In genomic region chr19:31316201-31316951, GRCh38 we compare ENCODE assay signal across 9 cellular contexts. TPM values are rescaled to one million over a fixed set of nuclear protein-coding genes. Genes with fewer than 3 reads are reported as not detected.
DNase-seq lines count a peak whose midpoint lies in the region; ATAC-seq and TF ChIP-seq lines count a peak whose summit lies in the region.
"Had no signal": no experiment of that assay in that cellular context is flagged by ENCODE, and none has a peak within 500 bp of the region (broad histone marks: within the 10 kb centered on the region; RNA-seq: fewer than 3 reads in every experiment).

No MANE protein-coding gene starts in this region.

- no peaks in the 10 kb centered on the region for H3K9me3 Mint-ChIP-seq in activated CD4-positive, alpha-beta memory T cell treated with anti-CD3 and anti-CD28 coated beads for 36 hours
- H3K9me3 Mint-ChIP-seq in activated T-helper 1 cell treated with anti-CD3 and anti-CD28 coated beads, Interleukin-12 subunit alpha, Interleukin-12 subunit beta, Interleukin-2, Interleukin-4 antibody, amounts not matched to agents 30 ng/mL and 10 ng/mL and 1 ng/mL, durations not matched to agents 14 hours and 24 hours and 36 hours: no peaks in the 10 kb centered on the region

- TF ChIP-seq CTCF in fibroblast of the aortic adventitia (IDR thresholded peaks at IDR 0.05; ENCODE audit: insufficient read depth, low read length): no peak

- no peak overlapping the region for H2BK120ac ChIP-seq in neuronal stem cell (ENCODE audit: low read depth, low read length)

- H3K79me1 ChIP-seq in neuronal stem cell (ENCODE audit: low read depth, low read length): no peaks in the 10 kb centered on the region

- no peak overlapping the region for H4K8ac ChIP-seq in neuronal stem cell (ENCODE audit: low read depth, low read length)

- no peak overlapping the region for H3K9ac ChIP-seq in NT2/D1 (ENCODE audit: insufficient read length, low read depth)
- no peak overlapping the region for H3K9ac ChIP-seq in neuronal stem cell (ENCODE audit: low read depth, low read length, poor library complexity)

- H3K4me1 ChIP-seq in NT2/D1 (ENCODE audit: insufficient read depth, insufficient read length) (peaks cover 3% of the 10 kb centered on the region), neuronal stem cell (ENCODE audit: control insufficient read depth in 2 of 2, insufficient read depth in 1 of 2, low read depth in 1 of 2, low read length in 2 of 2) (peaks cover 0 to 26% of the 10 kb centered on the region in 2 donors)

- no peak overlapping the region for H4K91ac ChIP-seq in neuronal stem cell (ENCODE audit: low read depth, low read length, poor library complexity)

- H3K4me3 ChIP-seq in NT2/D1 (ENCODE audit: insufficient read length, low read depth) (no peak overlapping the region), fibroblast of the aortic adventitia (ENCODE audit: low read depth, low read length) (peak overlapping the region; percentile 55), neuronal stem cell (ENCODE audit: low read length in 2 of 2) (no peak overlapping the region)

- peak overlapping the region; percentile 84 for H3K27ac ChIP-seq in neuronal stem cell (replicated peaks; ENCODE audit: low read length)

- H2BK15ac ChIP-seq in neuronal stem cell (ENCODE audit: low read length): no peak overlapping the region

- DNase-seq in AG20443 (ENCODE audit: low spot score): peak; percentile 65
- DNase-seq in NT2/D1 (ENCODE audit: low read depth, low spot score): peak; percentile 54
- peak; percentile 85 for DNase-seq in fibroblast of the aortic adventitia (ENCODE audit: low read depth)
- DNase-seq in neuronal stem cell (ENCODE audit: low spot score): peak; percentile 32
- DNase-seq in DMS114 treated with DMSO at 0.1 percent for 48 hours (lab: John Stamatoyannopoulos, UW; ENCODE audit: unreplicated experiment): no peak
- no peak for DNase-seq in activated CD4-positive, alpha-beta memory T cell treated with anti-CD3 and anti-CD28 coated beads for 36 hours
- no peak for DNase-seq in activated T-helper 1 cell treated with anti-CD3 and anti-CD28 coated beads, Interleukin-12 subunit alpha, Interleukin-12 subunit beta, Interleukin-2, Interleukin-4 antibody, amounts not matched to agents 30 ng/mL and 10 ng/mL and 1 ng/mL, durations not matched to agents 14 hours and 24 hours and 36 hours (ENCODE audit: low spot score)
- DNase-seq: COR-L47 had no signal

- ATAC-seq in HG02884 (IDR thresholded peaks at IDR 0.05; ENCODE audit: unreplicated experiment): no peak

- peak overlapping the region; percentile 46 for H3K4me2 ChIP-seq in neuronal stem cell (ENCODE audit: insufficient read depth, low read length, poor library complexity, severe bottlenecking)

- no peak overlapping the region for H3K14ac ChIP-seq in neuronal stem cell (ENCODE audit: low read length)

- H3K4ac ChIP-seq in neuronal stem cell (ENCODE audit: low read length): no peak overlapping the region

- peaks cover 4% of the 10 kb centered on the region for H3K4me1 Mint-ChIP-seq in activated CD4-positive, alpha-beta memory T cell treated with anti-CD3 and anti-CD28 coated beads for 36 hours (ENCODE audit: low read depth)
- H3K4me1 Mint-ChIP-seq in activated T-helper 1 cell treated with anti-CD3 and anti-CD28 coated beads, Interleukin-12 subunit alpha, Interleukin-12 subunit beta, Interleukin-2, Interleukin-4 antibody, amounts not matched to agents 30 ng/mL and 10 ng/mL and 1 ng/mL, durations not matched to agents 14 hours and 24 hours and 36 hours (ENCODE audit: low read depth): peaks cover 7% of the 10 kb centered on the region

- no peak overlapping the region for H3K4me3 Mint-ChIP-seq in activated CD4-positive, alpha-beta memory T cell treated with anti-CD3 and anti-CD28 coated beads for 36 hours
- no peak overlapping the region for H3K4me3 Mint-ChIP-seq in activated T-helper 1 cell treated with anti-CD3 and anti-CD28 coated beads, Interleukin-12 subunit alpha, Interleukin-12 subunit beta, Interleukin-2, Interleukin-4 antibody, amounts not matched to agents 30 ng/mL and 10 ng/mL and 1 ng/mL, durations not matched to agents 14 hours and 24 hours and 36 hours

- H3K18ac ChIP-seq in neuronal stem cell (ENCODE audit: low read length): peak overlapping the region; percentile 79

- H2AFZ ChIP-seq in neuronal stem cell (ENCODE audit: low read length): no peak overlapping the region

- CTCF ChIA-PET in activated CD4-positive, alpha-beta memory T cell treated with anti-CD3 and anti-CD28 coated beads for 36 hours (lab: Charles Lee): no interaction called here

- H2BK5ac ChIP-seq in neuronal stem cell (ENCODE audit: low read length): no peak overlapping the region

- H3K9me3 ChIP-seq in NT2/D1 (ENCODE audit: insufficient read depth, low read length) (no peaks in the 10 kb centered on the region), neuronal stem cell (replicated peaks in 1 of 2; ENCODE audit: control insufficient read depth in 2 of 2, insufficient read depth in 1 of 2, low read depth in 1 of 2, low read length in 2 of 2) (no peaks in the 10 kb centered on the region)

- H3K36me3 ChIP-seq in NT2/D1 (ENCODE audit: insufficient read depth, insufficient read length, low read length) (no peaks in the 10 kb centered on the region), neuronal stem cell (replicated peaks in 1 of 2; ENCODE audit: control insufficient read depth in 2 of 2, insufficient read depth in 2 of 2, low read length in 2 of 2) (no peaks in the 10 kb centered on the region)

- no peaks in the 10 kb centered on the region for H3K36me3 Mint-ChIP-seq in activated CD4-positive, alpha-beta memory T cell treated with anti-CD3 and anti-CD28 coated beads for 36 hours
- H3K36me3 Mint-ChIP-seq in activated T-helper 1 cell treated with anti-CD3 and anti-CD28 coated beads, Interleukin-12 subunit alpha, Interleukin-12 subunit beta, Interleukin-2, Interleukin-4 antibody, amounts not matched to agents 30 ng/mL and 10 ng/mL and 1 ng/mL, durations not matched to agents 14 hours and 24 hours and 36 hours (ENCODE audit: low read depth): no peaks in the 10 kb centered on the region

- no peak overlapping the region for H3K23ac ChIP-seq in neuronal stem cell (ENCODE audit: low read depth, low read length, poor library complexity)

- intact Hi-C loops in activated CD4-positive, alpha-beta memory T cell treated with anti-CD3 and anti-CD28 coated beads for 36 hours (cut with micrococcal nuclease): no loop called here
- intact Hi-C loops in activated T-helper 1 cell treated with anti-CD3 and anti-CD28 coated beads, Interleukin-12 subunit alpha, Interleukin-12 subunit beta, Interleukin-2, Interleukin-4 antibody, amounts not matched to agents 30 ng/mL and 10 ng/mL and 1 ng/mL, durations not matched to agents 14 hours and 24 hours and 36 hours (cut with micrococcal nuclease): no loop called here

- POLR2A ChIA-PET in activated CD4-positive, alpha-beta memory T cell treated with anti-CD3 and anti-CD28 coated beads for 36 hours (lab: Charles Lee): no interaction called here

- H3K27me3 Mint-ChIP-seq in activated CD4-positive, alpha-beta memory T cell treated with anti-CD3 and anti-CD28 coated beads for 36 hours: no peaks in the 10 kb centered on the region
- H3K27me3 Mint-ChIP-seq in activated T-helper 1 cell treated with anti-CD3 and anti-CD28 coated beads, Interleukin-12 subunit alpha, Interleukin-12 subunit beta, Interleukin-2, Interleukin-4 antibody, amounts not matched to agents 30 ng/mL and 10 ng/mL and 1 ng/mL, durations not matched to agents 14 hours and 24 hours and 36 hours (ENCODE audit: insufficient read depth): peaks cover 3% of the 10 kb centered on the region

- no peak overlapping the region for H3K27ac Mint-ChIP-seq in activated CD4-positive, alpha-beta memory T cell treated with anti-CD3 and anti-CD28 coated beads for 36 hours
- no peak overlapping the region for H3K27ac Mint-ChIP-seq in activated T-helper 1 cell treated with anti-CD3 and anti-CD28 coated beads, Interleukin-12 subunit alpha, Interleukin-12 subunit beta, Interleukin-2, Interleukin-4 antibody, amounts not matched to agents 30 ng/mL and 10 ng/mL and 1 ng/mL, durations not matched to agents 14 hours and 24 hours and 36 hours

- WGBS in neuronal stem cell (ENCODE audit: extremely low coverage in 2 of 2, insufficient read length in 2 of 2, insufficient replicate concordance in 1 of 2), 2 donors: no CpG with 5 or more reads among the region's 12 CpGs

- H3K27me3 ChIP-seq in NT2/D1 (ENCODE audit: insufficient read depth, insufficient read length): no peaks in the 10 kb centered on the region
- peaks cover 0 to under 1% (median 0%) of the 10 kb centered on the region in 3 experiments for H3K27me3 ChIP-seq in neuronal stem cell (ENCODE audit: control insufficient read depth in 3 of 3, insufficient read depth in 3 of 3, low read depth in 1 of 3, low read length in 3 of 3)

- H2BK12ac ChIP-seq in neuronal stem cell (ENCODE audit: low read length): no peak overlapping the region

- no peak overlapping the region for H2AK5ac ChIP-seq in neuronal stem cell (ENCODE audit: low read depth, low read length)

RNA-seq across cellular contexts. Expression of gene TSHZ3, which starts 32.9 kb away (rescaled TPM):
- total RNA-seq in fibroblast of the aortic adventitia (ENCODE audit: low replicate concordance): 5.7 and 14.0 TPM in 2 replicates
- 1.5 TPM for polyA plus RNA-seq in neuronal stem cell (2013, experiment 1 of 2)
- 1.6 TPM for polyA plus RNA-seq in neuronal stem cell (2013, experiment 2 of 2)
- total RNA-seq in activated CD4-positive, alpha-beta memory T cell treated with anti-CD3 and anti-CD28 coated beads for 36 hours: 1 to 10 TPM; 1.6 to 2.6 TPM
- 1.5 and 2.0 TPM in 2 replicates for total RNA-seq in activated T-helper 1 cell treated with anti-CD3 and anti-CD28 coated beads, Interleukin-12 subunit alpha, Interleukin-12 subunit beta, Interleukin-2, Interleukin-4 antibody, amounts not matched to agents 30 ng/mL and 10 ng/mL and 1 ng/mL, durations not matched to agents 14 hours and 24 hours and 36 hours

Comparison
In these comparisons a context has a peak if more than half of its experiments do, and no peak if none do; other contexts are left out.
1. DNase-seq: peak in AG20443 (single experiment), NT2/D1 (single experiment), fibroblast of the aortic adventitia (single experiment) and neuronal stem cell (single experiment); none in DMS114 treated with DMSO at 0.1 percent for 48 hours (single experiment), activated CD4-positive, alpha-beta memory T cell treated with anti-CD3 and anti-CD28 coated beads for 36 hours (single experiment) and activated T-helper 1 cell treated with anti-CD3 and anti-CD28 coated beads, Interleukin-12 subunit alpha, Interleukin-12 subunit beta, Interleukin-2, Interleukin-4 antibody, amounts not matched to agents 30 ng/mL and 10 ng/mL and 1 ng/mL, durations not matched to agents 14 hours and 24 hours and 36 hours (single experiment).